23 cellular contexts compared by ENCODE assay signal in genomic region chr17:51612692-51613091, GRCh38.
DNase-seq lines count a peak whose midpoint lies in the region; ATAC-seq and TF ChIP-seq lines count a peak whose summit lies in the region.
"Had no signal": no experiment of that assay in that cellular context is flagged by ENCODE, and none has a peak within 500 bp of the region (broad histone marks: within the 10 kb centered on the region; RNA-seq: fewer than 3 reads in every experiment).

No MANE protein-coding gene starts in this region.

- no peaks in the 10 kb centered on the region for H3K36me3 Mint-ChIP-seq in stimulated activated naive CD8-positive, alpha-beta T cell treated with anti-CD3 and anti-CD28 coated beads, Interleukin-15, Interleukin-2, amounts not matched to agents 100 ng/mL and 50 ng/mL, for 24 hours (ENCODE audit: low read depth)
- H3K36me3 Mint-ChIP-seq in nephron progenitor cell (ENCODE audit: low read depth) (no peaks in the 10 kb centered on the region), Caco-2 (ENCODE audit: insufficient read depth, unreplicated experiment) (no peaks in the 10 kb centered on the region)

- H3K4me1 ChIP-seq in Caco-2: peaks cover 11% of the 10 kb centered on the region

- TF ChIP-seq CTCF in nephron progenitor cell (IDR thresholded peaks at IDR 0.05) (no peak), Caco-2 (IDR thresholded peaks at IDR 0.05; ENCODE audit: insufficient read depth in 1 of 2, low read depth in 1 of 2, low read length in 1 of 2, severe bottlenecking in 1 of 2, unreplicated experiment in 1 of 2) (no peak)

- H3K27me3 Mint-ChIP-seq in stimulated activated naive CD8-positive, alpha-beta T cell treated with anti-CD3 and anti-CD28 coated beads, Interleukin-15, Interleukin-2, amounts not matched to agents 100 ng/mL and 50 ng/mL, for 24 hours: peaks cover under 1% of the 10 kb centered on the region
- H3K27me3 Mint-ChIP-seq in nephron progenitor cell (ENCODE audit: low read depth, poor library complexity) (peaks cover 3% of the 10 kb centered on the region), Caco-2 (ENCODE audit: insufficient read depth, unreplicated experiment) (peaks cover 10% of the 10 kb centered on the region)

- H3K4me1 Mint-ChIP-seq in stimulated activated naive CD8-positive, alpha-beta T cell treated with anti-CD3 and anti-CD28 coated beads, Interleukin-15, Interleukin-2, amounts not matched to agents 100 ng/mL and 50 ng/mL, for 24 hours (ENCODE audit: low read depth): no peaks in the 10 kb centered on the region
- peaks cover 10% of the 10 kb centered on the region for H3K4me1 Mint-ChIP-seq in nephron progenitor cell
- H3K4me1 Mint-ChIP-seq in Caco-2 (ENCODE audit: low read depth, unreplicated experiment): peaks cover 9% of the 10 kb centered on the region

- no peak overlapping the region for H3K4me3 ChIP-seq in Caco-2 (ENCODE audit: low read depth, low read length)
- H3K4me3 ChIP-seq: BLaER1, GM23338, SK-N-MC had no signal

- CTCF ChIA-PET in Caco-2 (lab: Charles Lee): no interaction called here

- no peak for DNase-seq in stimulated activated naive CD8-positive, alpha-beta T cell treated with anti-CD3 and anti-CD28 coated beads, Interleukin-15, Interleukin-2, amounts not matched to agents 100 U/mL and 50 U/mL, for 24 hours
- DNase-seq in RKO (ENCODE audit: low spot score) (peak; percentile 4), nephron progenitor cell (no peak), Caco-2 (no peak), foreskin melanocyte (no peak)
- DNase-seq: CD4-positive, alpha-beta T cell; H9; HFFc6; IMR-90; KG1; NCI-H1092 treated with DMSO at 0.1 percent for 48 hours; NCI-H187; NCI-H2081 treated with DMSO at 0.1 percent for 48 hours; NCI-H2171; NCI-H226; NCI-H510A; NCI-H69; SIG-M5 had no signal

- no peak overlapping the region for H3K4me3 Mint-ChIP-seq in stimulated activated naive CD8-positive, alpha-beta T cell treated with anti-CD3 and anti-CD28 coated beads, Interleukin-15, Interleukin-2, amounts not matched to agents 100 ng/mL and 50 ng/mL, for 24 hours
- H3K4me3 Mint-ChIP-seq in nephron progenitor cell (no peak overlapping the region), Caco-2 (ENCODE audit: unreplicated experiment) (no peak overlapping the region)
- H3K4me3 Mint-ChIP-seq: CD4-positive, alpha-beta T cell; GM23338; H9; HFFc6 had no signal

- no peaks in the 10 kb centered on the region for H3K9me3 Mint-ChIP-seq in stimulated activated naive CD8-positive, alpha-beta T cell treated with anti-CD3 and anti-CD28 coated beads, Interleukin-15, Interleukin-2, amounts not matched to agents 100 ng/mL and 50 ng/mL, for 24 hours
- H3K9me3 Mint-ChIP-seq in nephron progenitor cell (no peaks in the 10 kb centered on the region), Caco-2 (ENCODE audit: unreplicated experiment) (no peaks in the 10 kb centered on the region)
- H3K9me3 Mint-ChIP-seq: CD4-positive, alpha-beta T cell had no signal

- no peak for ATAC-seq in stimulated activated naive CD8-positive, alpha-beta T cell treated with anti-CD3 and anti-CD28 coated beads, Interleukin-15, Interleukin-2, amounts not matched to agents 100 U/mL and 50 U/mL, for 24 hours
- ATAC-seq in GM19395 (IDR thresholded peaks at IDR 0.05; ENCODE audit: unreplicated experiment): no peak
- ATAC-seq: GM23338 had no signal

- H3K27me3 ChIP-seq in Caco-2 (replicated peaks; ENCODE audit: control insufficient read depth, insufficient read depth, low read length): no peaks in the 10 kb centered on the region
- H3K27me3 ChIP-seq: BLaER1 had no signal

- H3K36me3 ChIP-seq in Caco-2 (ENCODE audit: control insufficient read depth, insufficient read depth, low read length): no peaks in the 10 kb centered on the region
- H3K36me3 ChIP-seq: BLaER1 had no signal

- no TSS peak for BruUV-seq in Caco-2 (replicated peaks; lab: Mats Ljungman, UMichigan)

- H3K27ac Mint-ChIP-seq in stimulated activated naive CD8-positive, alpha-beta T cell treated with anti-CD3 and anti-CD28 coated beads, Interleukin-15, Interleukin-2, amounts not matched to agents 100 ng/mL and 50 ng/mL, for 24 hours: peak overlapping the region; percentile 29
- peak overlapping the region; percentile 57 for H3K27ac Mint-ChIP-seq in nephron progenitor cell
- H3K27ac Mint-ChIP-seq in Caco-2 (ENCODE audit: unreplicated experiment): no peak overlapping the region
- H3K27ac Mint-ChIP-seq: CD4-positive, alpha-beta T cell; GM23338; HFFc6 had no signal

- POLR2A ChIA-PET in Caco-2 (lab: Charles Lee): no interaction called here

- no peaks in the 10 kb centered on the region for H3K9me3 ChIP-seq in Caco-2
- H3K9me3 ChIP-seq: BLaER1 had no signal

- intact Hi-C loops in Caco-2 (cut with micrococcal nuclease; ENCODE audit: unreplicated experiment): no loop called here
